In genomic region chr19:57103573-57104277, GRCh38 we compare ENCODE assay signal across 9 cellular contexts. TPM values are rescaled to one million over a fixed set of nuclear protein-coding genes. Genes with fewer than 3 reads are reported as not detected.
DNase-seq lines count a peak whose midpoint lies in the region; ATAC-seq, FAIRE-seq and TF ChIP-seq lines count a peak whose summit lies in the region.
"Had no signal": no experiment of that assay in that cellular context is flagged by ENCODE, and none has a peak within 500 bp of the region (broad histone marks: within the 10 kb centered on the region; RNA-seq: fewer than 3 reads in every experiment).

No MANE protein-coding gene starts in this region.

- H3K27ac ChIP-seq in heart left ventricle (no peak overlapping the region), psoas muscle (no peak overlapping the region), vagina (no peak overlapping the region)

- H3K4me3 ChIP-seq in heart left ventricle (peak overlapping the region in 7 of 12 donors; percentile 3 to 28 (median 22)), psoas muscle (peak overlapping the region; percentile 38), vagina (peak overlapping the region; percentile 14 to 16)

- peaks cover 0 to 12% (median 0%) of the 10 kb centered on the region in 12 donors for H3K4me1 ChIP-seq in heart left ventricle
- no peaks in the 10 kb centered on the region for H3K4me1 ChIP-seq in psoas muscle
- H3K4me1 ChIP-seq in vagina, result peaks cover 6% of the 10 kb centered on the region

- WGBS in heart left ventricle, 4 donors, result 0 to 2% (median 1%) methylated on average over 10 to 13 of the region's 13 CpGs
- WGBS in psoas muscle, 3 donors, result 1 to 2% (median 2%) methylated on average over 13 of the region's 13 CpGs

- H3K27ac Mint-ChIP-seq in activated naive CD4-positive, alpha-beta T cell treated with anti-CD3 and anti-CD28 coated beads, Interleukin-2, amount 50 U/mL, for 72 hours, result no peak overlapping the region
- H3K27ac Mint-ChIP-seq: dendritic cell treated with granulocyte-macrophage colony-stimulating factor and Interleukin-4, amounts not matched to agents 40 ng/mL and 50 ng/mL, for 4 days had no signal

- DNase-seq in COLO668 (lab: John Stamatoyannopoulos, UW; ENCODE audit: unreplicated experiment) (peak; percentile 14), HTR-8/SVneo (ENCODE audit: insufficient read length, low spot score) (peak; percentile 65), heart left ventricle (peak in 4 of 5 donors; percentile 43 to 58 (median 43)), psoas muscle (peak; percentile 52 to 59), vagina (ENCODE audit: extremely low spot score in 2 of 2) (no peak)
- DNase-seq in activated naive CD4-positive, alpha-beta T cell treated with anti-CD3 and anti-CD28 coated beads, Interleukin-2, amount 50 U/mL, for 72 hours (ENCODE audit: low spot score in 2 of 2), result peak; percentile 44 to 61

- intact Hi-C loops in heart left ventricle (cut with DNase I) (loop anchor here in 7 of 10 donors (5.0 to 10.0 kb wide), 10 partner anchors 141 to 1051 kb away; partner anchors contain the start of genes ZNF329 (in 4 of the 7), ZNF304 (in 1 of the 7), ZNF749 (in 1 of the 7) and ZNF805 (in 1 of the 7)), psoas muscle (cut with DNase I) (no loop called here), vagina (cut with DNase I) (no loop called here)

- TF ChIP-seq POLR2A in heart left ventricle (IDR thresholded peaks at IDR 0.05) (no peak), vagina (IDR thresholded peaks at IDR 0.05) (no peak)

- H3K27me3 ChIP-seq in heart left ventricle (peaks cover 13 to 48% (median 19%) of the 10 kb centered on the region in 9 donors), psoas muscle (ENCODE audit: insufficient read depth in 3 of 3, low read length in 2 of 3) (peaks cover 0 to 11% (median 5%) of the 10 kb centered on the region in 3 donors), vagina (no peaks in the 10 kb centered on the region)

- FAIRE-seq in HTR-8/SVneo (lab: Jason Lieb, UNC), result no peak

- peaks cover 20 to 30% of the 10 kb centered on the region in 2 donors for H3K36me3 Mint-ChIP-seq in activated naive CD4-positive, alpha-beta T cell treated with anti-CD3 and anti-CD28 coated beads, Interleukin-2, amount 50 U/mL, for 72 hours

- peaks cover 0 to 12% (median 0%) of the 10 kb centered on the region in 12 donors for H3K9me3 ChIP-seq in heart left ventricle
- H3K9me3 ChIP-seq in psoas muscle, result peaks cover 10% of the 10 kb centered on the region
- H3K9me3 ChIP-seq in vagina, result no peaks in the 10 kb centered on the region

- H3K9me3 Mint-ChIP-seq in activated naive CD4-positive, alpha-beta T cell treated with anti-CD3 and anti-CD28 coated beads, Interleukin-2, amount 50 U/mL, for 72 hours, result peaks cover 13 to 16% of the 10 kb centered on the region in 2 donors

- TF ChIP-seq CTCF in heart left ventricle (IDR thresholded peaks at IDR 0.05) (peak; percentile 62 to 92 (median 84)), psoas muscle (IDR thresholded peaks at IDR 0.05) (peak; percentile 55), vagina (IDR thresholded peaks at IDR 0.05) (peak; percentile 58 to 77 (median 63))

- H3K36me3 ChIP-seq in heart left ventricle (no peaks in the 10 kb centered on the region), psoas muscle (ENCODE audit: insufficient read depth in 1 of 2, low read depth in 1 of 2) (no peaks in the 10 kb centered on the region), vagina (no peaks in the 10 kb centered on the region)

- peak; percentile 83 for ATAC-seq in SK-N-SH treated with all-trans-retinoic acid at 6 μM for 48 hours
- ATAC-seq in activated naive CD4-positive, alpha-beta T cell treated with anti-CD3 and anti-CD28 coated beads, Interleukin-2, amount 50 U/mL, for 72 hours, result peak; percentile 53 to 56
- ATAC-seq in heart left ventricle, result peak in 3 of 4 donors; percentile 59 to 79 (median 62)
- ATAC-seq in psoas muscle, result peak in 1 of 4 donors; percentile 57
- ATAC-seq in HG02763 (IDR thresholded peaks at IDR 0.05; ENCODE audit: unreplicated experiment), result no peak

TF ChIP-seq in SK-N-SH treated with all-trans-retinoic acid at 6 μM for 48 hours, 23 proteins besides CTCF, POLR2A, EP300 and RAD21:
- TF ChIP-seq OSR1 (CRISPR knock-in tag; IDR thresholded peaks at IDR 0.05) (no peak), SNAI2 (CRISPR knock-in tag; IDR thresholded peaks at IDR 0.05) (no peak), CSRNP3 (CRISPR knock-in tag; IDR thresholded peaks at IDR 0.05) (no peak), ARNTL (CRISPR knock-in tag; IDR thresholded peaks at IDR 0.05; ENCODE audit: borderline replicate concordance, low read depth) (no peak), TOX (CRISPR knock-in tag; IDR thresholded peaks at IDR 0.05; ENCODE audit: borderline replicate concordance) (no peak), ZNF70 (CRISPR knock-in tag; IDR thresholded peaks at IDR 0.05) (peak; percentile 89), PPARA (CRISPR knock-in tag; IDR thresholded peaks at IDR 0.05; ENCODE audit: borderline replicate concordance) (no peak), PATZ1 (CRISPR knock-in tag; IDR thresholded peaks at IDR 0.05; ENCODE audit: borderline replicate concordance) (no peak), ISL1 (CRISPR knock-in tag; IDR thresholded peaks at IDR 0.05) (no peak)
TF ChIP-seq in SK-N-SH treated with all-trans-retinoic acid at 6 μM for 48 hours: peak in this region for 1.

RNA-seq across cellular contexts. Expression of gene USP29, which starts 16.1 kb away (rescaled TPM):
- total RNA-seq in activated naive CD4-positive, alpha-beta T cell treated with anti-CD3 and anti-CD28 coated beads, Interleukin-2, amount 50 U/mL, for 72 hours, result not detected
- not detected for total RNA-seq in heart left ventricle
- polyA plus RNA-seq in heart left ventricle, result not detected
- total RNA-seq in psoas muscle, result not detected
- polyA plus RNA-seq in psoas muscle, result not detected
- total RNA-seq in vagina, result not detected

RNA-seq across cellular contexts. Expression of gene ZIM3, which starts 41.3 kb away (rescaled TPM):
- not detected for total RNA-seq in activated naive CD4-positive, alpha-beta T cell treated with anti-CD3 and anti-CD28 coated beads, Interleukin-2, amount 50 U/mL, for 72 hours
- total RNA-seq in heart left ventricle, result not detected
- not detected for polyA plus RNA-seq in heart left ventricle
- total RNA-seq in psoas muscle, result not detected
- polyA plus RNA-seq in psoas muscle, result not detected
- not detected for total RNA-seq in vagina

Comparison
In these comparisons a context has a peak if more than half of its experiments do, and no peak if none do; other contexts are left out.
1. DNase-seq: peak in COLO668 (single experiment), HTR-8/SVneo (single experiment), activated naive CD4-positive, alpha-beta T cell treated with anti-CD3 and anti-CD28 coated beads, Interleukin-2, amount 50 U/mL, for 72 hours (2 of 2), heart left ventricle (4 of 5) and psoas muscle (2 of 2); none in vagina (0 of 2).
2. intact Hi-C loops: an anchor here in heart left ventricle (5.0 to 10.0 kb wide); none called in psoas muscle and vagina.
3. Peak in every context shown above with its lines, with median percentiles within 50 percentile points of each other: H3K4me3 ChIP-seq and CTCF ChIP-seq.